28 cellular contexts compared by ENCODE assay signal in the genomic region with DNA sequence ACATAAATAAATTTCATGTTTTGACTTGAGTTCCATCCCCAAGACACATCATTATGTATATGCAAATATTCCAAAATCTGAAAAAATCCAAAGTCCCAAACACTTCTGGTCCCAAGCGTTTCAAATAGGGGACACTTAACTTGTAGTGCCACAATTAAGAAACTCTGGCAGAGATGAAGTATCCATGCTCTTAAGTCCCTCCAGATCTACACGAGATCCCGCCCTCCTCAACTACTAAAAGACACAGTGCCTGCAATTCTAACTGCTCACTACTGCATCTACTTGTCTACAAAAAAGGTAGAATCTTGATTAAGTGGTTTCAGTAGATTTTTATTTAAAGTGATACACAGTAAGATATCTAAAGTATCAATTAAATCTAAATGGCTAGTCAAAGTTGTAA.
"Had no signal": no experiment of that assay in that cellular context is flagged by ENCODE, and none has a peak within 500 bp of the region (broad histone marks: within the 10 kb centered on the region; RNA-seq: fewer than 3 reads in every experiment).

No MANE protein-coding gene starts in this region.

- H3K36me3 Mint-ChIP-seq: naive B cell; neural progenitor cell; stimulated activated effector memory CD8-positive, alpha-beta T cell treated with anti-CD3 and anti-CD28 coated beads, Interleukin-12 subunit alpha, Interleukin-12 subunit beta, amount 100 ng/mL, for 72 hours had no signal

- H3K27ac ChIP-seq: ovary, parathyroid adenoma, psoas muscle, right lobe of liver, sigmoid colon, stomach, thoracic aorta, tibial artery, transverse colon, upper lobe of left lung, uterus had no signal

- H3K4me3 ChIP-seq: neural progenitor cell, ovary, psoas muscle, right lobe of liver, sigmoid colon, stomach, thoracic aorta, tibial artery, transverse colon, upper lobe of left lung, uterus had no signal

- ATAC-seq: naive thymus-derived CD8-positive, alpha-beta T cell; right cardiac atrium; stimulated activated effector memory CD8-positive, alpha-beta T cell treated with anti-CD3 and anti-CD28 coated beads, Interleukin-12 subunit alpha, Interleukin-12 subunit beta, amount 100 ng/mL, for 72 hours; stimulated activated naive B cell treated with anti-CD40 and anti-IgM and Interleukin-4, amounts not matched to agents 10 μg/mL and 1 μg/mL and 100 μg/mL, for 72 hours had no signal

- DNase-seq: naive B cell; naive thymus-derived CD8-positive, alpha-beta T cell; occipital lobe; ovary; posterior cingulate gyrus; psoas muscle; right cardiac atrium; right lobe of liver; sigmoid colon; small intestine; stimulated activated CD4-positive, alpha-beta T cell treated with anti-CD3 and anti-CD28 coated beads, Interleukin-15, amount 100 ng/mL, for 24 hours; stimulated activated CD4-positive, alpha-beta T cell treated with anti-CD3 and anti-CD28 coated beads, Interleukin-2, amount 100 ng/mL, for 24 hours; stimulated activated CD4-positive, alpha-beta T cell treated with anti-CD3 and anti-CD28 coated beads, Interleukin-2, amount 100 ng/mL, for 48 hours; stimulated activated CD4-positive, alpha-beta T cell treated with anti-CD3 and anti-CD28 coated beads, Interleukin-4, amount 100 ng/mL, for 24 hours; stimulated activated naive B cell treated with anti-CD40 and anti-IgM and Interleukin-4, amounts not matched to agents 10 μg/mL and 1 μg/mL and 100 μg/mL, for 72 hours; stimulated activated naive CD4-positive, alpha-beta T cell treated with Interleukin-2 at 50 U/mL for 16 hours; stomach; tibial artery; transverse colon; upper lobe of left lung; uterus had no signal

- H3K9me3 ChIP-seq: ovary, psoas muscle, right lobe of liver, sigmoid colon, stomach, thoracic aorta, tibial artery, transverse colon, upper lobe of left lung, uterus had no signal

- H3K27me3 ChIP-seq: neural progenitor cell, ovary, right lobe of liver, sigmoid colon, stomach, tibial artery, transverse colon, upper lobe of left lung, uterus had no signal

- H3K36me3 ChIP-seq: neural progenitor cell, ovary, right lobe of liver, sigmoid colon, stomach, thoracic aorta, tibial artery, transverse colon, upper lobe of left lung, uterus had no signal

- H3K4me1 ChIP-seq: parathyroid adenoma had no signal

- FAIRE-seq: small intestine had no signal

- H3K9me3 Mint-ChIP-seq: naive B cell; naive thymus-derived CD8-positive, alpha-beta T cell; nephron; neural progenitor cell; stimulated activated effector memory CD8-positive, alpha-beta T cell treated with anti-CD3 and anti-CD28 coated beads, Interleukin-12 subunit alpha, Interleukin-12 subunit beta, amount 100 ng/mL, for 72 hours; stimulated activated naive CD8-positive, alpha-beta T cell treated with anti-CD3 and anti-CD28 coated beads, Interleukin-15, Interleukin-2, amounts not matched to agents 100 ng/mL and 50 ng/mL, for 24 hours had no signal

- H3K27ac Mint-ChIP-seq: nephron; neural progenitor cell; progenitor cell of endocrine pancreas; stimulated activated effector memory CD8-positive, alpha-beta T cell treated with anti-CD3 and anti-CD28 coated beads, Interleukin-12 subunit alpha, Interleukin-12 subunit beta, amount 100 ng/mL, for 72 hours; stimulated activated naive B cell treated with anti-CD40 and anti-IgM and Interleukin-4, amounts not matched to agents 10 μg/mL and 1 μg/mL and 100 μg/mL, for 72 hours; stimulated activated naive CD8-positive, alpha-beta T cell treated with anti-CD3 and anti-CD28 coated beads, Interleukin-15, Interleukin-2, amounts not matched to agents 100 ng/mL and 50 ng/mL, for 24 hours had no signal

- H3K4me3 Mint-ChIP-seq: naive B cell; nephron; neural progenitor cell; stimulated activated effector memory CD8-positive, alpha-beta T cell treated with anti-CD3 and anti-CD28 coated beads, Interleukin-12 subunit alpha, Interleukin-12 subunit beta, amount 100 ng/mL, for 72 hours; stimulated activated naive B cell treated with anti-CD40 and anti-IgM and Interleukin-4, amounts not matched to agents 10 μg/mL and 1 μg/mL and 100 μg/mL, for 72 hours; stimulated activated naive CD8-positive, alpha-beta T cell treated with anti-CD3 and anti-CD28 coated beads, Interleukin-15, Interleukin-2, amounts not matched to agents 100 ng/mL and 50 ng/mL, for 24 hours had no signal

- H3K27me3 Mint-ChIP-seq: naive B cell; naive thymus-derived CD8-positive, alpha-beta T cell; progenitor cell of endocrine pancreas; stimulated activated naive B cell treated with anti-CD40 and anti-IgM and Interleukin-4, amounts not matched to agents 10 μg/mL and 1 μg/mL and 100 μg/mL, for 72 hours; stimulated activated naive CD8-positive, alpha-beta T cell treated with anti-CD3 and anti-CD28 coated beads, Interleukin-15, Interleukin-2, amounts not matched to agents 100 ng/mL and 50 ng/mL, for 24 hours had no signal
